Comparison of ENCODE assay signal across 8 cellular contexts in the genomic region with DNA sequence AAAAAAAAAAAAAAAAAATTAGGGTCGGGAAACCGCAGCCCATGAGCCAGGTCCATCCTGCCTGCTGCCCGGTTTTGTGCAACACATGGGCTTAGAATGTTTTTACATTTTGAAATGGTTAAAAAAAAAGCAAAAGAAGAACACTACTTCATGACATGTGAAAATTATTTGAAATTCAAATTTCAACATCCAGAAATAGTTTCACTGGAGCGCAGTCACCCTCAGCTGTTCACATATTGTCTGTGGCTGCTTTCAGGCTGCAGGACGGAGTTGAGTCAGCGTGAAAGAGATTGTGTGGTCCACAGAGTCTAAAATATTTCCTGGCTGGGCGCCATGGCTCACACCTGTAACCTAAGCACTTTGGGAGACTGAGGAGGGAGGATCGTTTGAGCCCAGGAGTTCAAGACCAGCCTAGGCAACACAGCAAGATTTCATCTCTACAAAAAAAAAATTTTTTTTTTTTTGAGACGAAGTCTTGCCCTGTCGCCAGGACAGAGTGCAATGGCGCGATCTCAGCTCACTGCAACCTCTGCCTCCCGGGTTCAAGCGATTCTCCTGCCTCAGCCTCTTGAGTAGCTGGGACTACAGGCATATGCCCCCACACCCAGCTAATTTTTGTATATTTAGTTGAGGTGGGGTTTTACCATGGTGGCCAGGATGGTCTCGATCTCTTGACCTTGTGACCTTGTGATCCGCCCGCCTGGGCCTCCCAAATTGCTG.
DNase-seq lines count a peak whose midpoint lies in the region; ATAC-seq, FAIRE-seq and TF ChIP-seq lines count a peak whose summit lies in the region.

No MANE protein-coding gene starts in this region.

- peak; percentile 48 for DNase-seq in stimulated activated CD4-positive, alpha-beta T cell treated with anti-CD3 and anti-CD28 coated beads, Interleukin-1b, Interleukin-23, amount 100 ng/mL, for 48 hours
- DNase-seq in stimulated activated CD4-positive, alpha-beta T cell treated with anti-CD3 and anti-CD28 coated beads, Interleukin-4, amount 100 ng/mL, for 1 hour: no peak
- DNase-seq in SW480 (ENCODE audit: low spot score) (peak; percentile 53), nephron progenitor cell (no peak), RCC 7860 (ENCODE audit: low spot score) (no peak), NCI-H2107 treated with DMSO at 0.1 percent for 48 hours (lab: John Stamatoyannopoulos, UW; ENCODE audit: unreplicated experiment) (no peak), left lobe of liver (ENCODE audit: low spot score) (no peak)

- no peak overlapping the region for H3K27ac Mint-ChIP-seq in nephron progenitor cell

- H3K36me3 Mint-ChIP-seq in nephron progenitor cell (ENCODE audit: low read depth): peaks cover 4% of the 10 kb centered on the region

- H3K4me1 Mint-ChIP-seq in nephron progenitor cell: peaks cover 44% of the 10 kb centered on the region

- H3K9me3 Mint-ChIP-seq in nephron progenitor cell: peaks cover 5% of the 10 kb centered on the region

- H3K27me3 Mint-ChIP-seq in nephron progenitor cell (ENCODE audit: low read depth, poor library complexity): no peaks in the 10 kb centered on the region

- no peak for TF ChIP-seq CTCF in nephron progenitor cell (IDR thresholded peaks at IDR 0.05)

- FAIRE-seq in RCC 7860 (lab: Jason Lieb, UNC): no peak

- ATAC-seq in HG02981 (IDR thresholded peaks at IDR 0.05; ENCODE audit: unreplicated experiment): peak; percentile 88
- ATAC-seq in left lobe of liver: no peak

- H3K4me3 Mint-ChIP-seq in nephron progenitor cell: no peak overlapping the region

Comparison
In these comparisons a context has a peak if more than half of its experiments do, and no peak if none do; other contexts are left out.
1. DNase-seq: peak in stimulated activated CD4-positive, alpha-beta T cell treated with anti-CD3 and anti-CD28 coated beads, Interleukin-1b, Interleukin-23, amount 100 ng/mL, for 48 hours (single experiment) and SW480 (single experiment); none in stimulated activated CD4-positive, alpha-beta T cell treated with anti-CD3 and anti-CD28 coated beads, Interleukin-4, amount 100 ng/mL, for 1 hour (single experiment), nephron progenitor cell (single experiment), RCC 7860 (single experiment), NCI-H2107 treated with DMSO at 0.1 percent for 48 hours (single experiment) and left lobe of liver (single experiment).